In genomic region chr5:145854651-145855258, GRCh38 we compare ENCODE assay signal across 11 cellular contexts. TPM values are rescaled to one million over a fixed set of nuclear protein-coding genes. Genes with fewer than 3 reads are reported as not detected.
DNase-seq lines count a peak whose midpoint lies in the region; ATAC-seq and TF ChIP-seq lines count a peak whose summit lies in the region.
"Had no signal": no experiment of that assay in that cellular context is flagged by ENCODE, and none has a peak within 500 bp of the region (broad histone marks: within the 10 kb centered on the region; RNA-seq: fewer than 3 reads in every experiment).

No MANE protein-coding gene starts in this region.

- TF ChIP-seq CTCF in fibroblast of pulmonary artery (IDR thresholded peaks at IDR 0.05; ENCODE audit: low read length, missing control alignments) = no peak
- no peak for TF ChIP-seq CTCF in stomach (IDR thresholded peaks at IDR 0.05)

- H3K36me3 ChIP-seq in stomach = no peaks in the 10 kb centered on the region

- no peaks in the 10 kb centered on the region for H3K27me3 ChIP-seq in stomach

- H3K27ac ChIP-seq in stomach = peak overlapping the region in 3 of 5 donors; percentile 9 to 20 (median 16)

- no peaks in the 10 kb centered on the region for H3K9me3 ChIP-seq in stomach

- no peak overlapping the region for H3K4me3 ChIP-seq in fibroblast of pulmonary artery (replicated peaks; ENCODE audit: low read depth, low read length)
- no peak overlapping the region for H3K4me3 ChIP-seq in stomach

- TF ChIP-seq POLR2A in stomach (IDR thresholded peaks at IDR 0.05) = no peak
- TF ChIP-seq POLR2A in GM18505 (IDR thresholded peaks at IDR 0.05; ENCODE audit: borderline replicate concordance, extremely low read depth, insufficient read depth, insufficient read length) = no peak

- no peaks in the 10 kb centered on the region for H3K36me3 Mint-ChIP-seq in activated T-cell treated with anti-CD3 and anti-CD28 coated beads, Interleukin-2, amount 50 U/mL, for 4 hours (ENCODE audit: insufficient read depth)

- intact Hi-C loops in stomach (cut with DNase I; ENCODE audit: low total_unique reads) = no loop called here

- no peaks in the 10 kb centered on the region for H3K9me3 Mint-ChIP-seq in activated T-cell treated with anti-CD3 and anti-CD28 coated beads, Interleukin-2, amount 50 U/mL, for 4 hours
- H3K9me3 Mint-ChIP-seq: effector memory CD8-positive, alpha-beta T cell; stimulated activated naive CD8-positive, alpha-beta T cell treated with anti-CD3 and anti-CD28 coated beads, Interleukin-15, Interleukin-2, amounts not matched to agents 100 ng/mL and 50 ng/mL, for 24 hours had no signal

- no peak for ATAC-seq in GM18505 (IDR thresholded peaks at IDR 0.05; ENCODE audit: unreplicated experiment)
- ATAC-seq in activated T-cell treated with anti-CD3 and anti-CD28 coated beads, Interleukin-2, amount 50 U/mL, for 4 hours = no peak
- ATAC-seq: effector memory CD8-positive, alpha-beta T cell had no signal

- peaks cover 0 to 36% (median 14%) of the 10 kb centered on the region in 4 donors for H3K4me1 ChIP-seq in stomach

- peaks cover 1% of the 10 kb centered on the region for H3K4me1 Mint-ChIP-seq in activated T-cell treated with anti-CD3 and anti-CD28 coated beads, Interleukin-2, amount 50 U/mL, for 4 hours (ENCODE audit: low read depth)

- WGBS in stomach, 5 donors = 52 to 75% (median 61%) methylated on average over 2 of the region's 2 CpGs

- peaks cover 3% of the 10 kb centered on the region for H3K27me3 Mint-ChIP-seq in activated T-cell treated with anti-CD3 and anti-CD28 coated beads, Interleukin-2, amount 50 U/mL, for 4 hours (ENCODE audit: low read depth)

- H3K4me3 Mint-ChIP-seq in activated T-cell treated with anti-CD3 and anti-CD28 coated beads, Interleukin-2, amount 50 U/mL, for 4 hours = no peak overlapping the region
- H3K4me3 Mint-ChIP-seq: effector memory CD8-positive, alpha-beta T cell; stimulated activated naive CD8-positive, alpha-beta T cell treated with anti-CD3 and anti-CD28 coated beads, Interleukin-15, Interleukin-2, amounts not matched to agents 100 ng/mL and 50 ng/mL, for 24 hours had no signal

- no peak for TF ChIP-seq EP300 in stomach (IDR thresholded peaks at IDR 0.05)

- DNase-seq in HS-5 (ENCODE audit: low read depth) (peak; percentile 43), RPMI7951 (ENCODE audit: low read depth) (peak; percentile 86), fibroblast of pulmonary artery (ENCODE audit: low read depth) (peak; percentile 76), stomach (no peak), NCI-H1694 (lab: John Stamatoyannopoulos, UW) (no peak), mesenteric fat pad (ENCODE audit: low spot score) (no peak)
- no peak for DNase-seq in activated T-cell treated with anti-CD3 and anti-CD28 coated beads, Interleukin-2, amount 50 U/mL, for 4 hours
- DNase-seq: effector memory CD8-positive, alpha-beta T cell; posterior cingulate gyrus had no signal

RNA-seq across cellular contexts. Expression of gene GRXCR2, which starts 18.1 kb away (rescaled TPM):
- not detected in 2 replicates for total RNA-seq in RPMI7951 (2014; rRNA removed; shearing (Covaris generic))
- total RNA-seq in stomach (not detected), mesenteric fat pad (not detected)
- polyA plus RNA-seq in stomach = not detected
- not detected for total RNA-seq in activated T-cell treated with anti-CD3 and anti-CD28 coated beads, Interleukin-2, amount 50 U/mL, for 4 hours

RNA-seq across cellular contexts. Expression of gene PRELID2, which starts 19.6 kb away (rescaled TPM):
- total RNA-seq in RPMI7951 (2014; rRNA removed; shearing (Covaris generic)) = 10.6 and 10.7 TPM in 2 replicates
- total RNA-seq in stomach (100 to 1,000 TPM in 1 of 5 donors, 10 to 100 TPM in 4; 11.9 to 203 (median 35.6) TPM), mesenteric fat pad (7.7 TPM)
- 10 to 100 TPM in 2 of 3 donors, 1 to 10 TPM in 1; 7.1 to 18.6 (median 16.8) TPM for polyA plus RNA-seq in stomach
- 1 to 10 TPM in 2 of 3 donors, under 1 TPM in 1; 0.82 to 1.0 (median 1.0) TPM for total RNA-seq in activated T-cell treated with anti-CD3 and anti-CD28 coated beads, Interleukin-2, amount 50 U/mL, for 4 hours

Comparison
In these comparisons a context has a peak if more than half of its experiments do, and no peak if none do; other contexts are left out.
1. DNase-seq: peak in HS-5 (single experiment), RPMI7951 (single experiment) and fibroblast of pulmonary artery (single experiment); none in stomach (single experiment), NCI-H1694 (single experiment), activated T-cell treated with anti-CD3 and anti-CD28 coated beads, Interleukin-2, amount 50 U/mL, for 4 hours (single experiment) and mesenteric fat pad (single experiment).